16 cellular contexts compared by ENCODE assay signal in genomic region chr1:168421399-168422004, GRCh38.
DNase-seq lines count a peak whose midpoint lies in the region; ATAC-seq, FAIRE-seq and TF ChIP-seq lines count a peak whose summit lies in the region.
"Had no signal": no experiment of that assay in that cellular context is flagged by ENCODE, and none has a peak within 500 bp of the region (broad histone marks: within the 10 kb centered on the region; RNA-seq: fewer than 3 reads in every experiment).

No MANE protein-coding gene starts in this region.

- SMC1A ChIA-PET in GM12878 (lab: Charles Lee; ENCODE audit: uncharacterized antibody, unreplicated experiment), result interaction anchor here (0.5 to 3.9 kb wide), 10 partner anchors 9 to 216 kb away, joined by 3 to 21 read pairs (median 4); no protein-coding TSS in a partner anchor

- H3K36me3 ChIP-seq in GM12878 (ENCODE audit: control insufficient read depth in 2 of 2, insufficient read depth in 2 of 2, low read length in 1 of 2), result no peaks in the 10 kb centered on the region
- H3K36me3 ChIP-seq: thoracic aorta had no signal

- no peaks in the 10 kb centered on the region for H3K36me3 Mint-ChIP-seq in activated T-cell treated with anti-CD3 and anti-CD28 coated beads, Interleukin-2, amount 50 U/mL, for 24 hours (ENCODE audit: low read depth)
- H3K36me3 Mint-ChIP-seq in T-cell, result no peaks in the 10 kb centered on the region
- H3K36me3 Mint-ChIP-seq in stimulated activated effector memory CD8-positive, alpha-beta T cell treated with anti-CD3 and anti-CD28 coated beads, Interleukin-12 subunit alpha, Interleukin-12 subunit beta, amount 100 ng/mL, for 72 hours, result no peaks in the 10 kb centered on the region

- peak; percentile 91 to 99 (median 96) for ATAC-seq in T-cell (replicated peaks in 1 of 4)
- peak; percentile 74 for ATAC-seq in GM12878
- ATAC-seq in stimulated activated effector memory CD8-positive, alpha-beta T cell treated with anti-CD3 and anti-CD28 coated beads, Interleukin-12 subunit alpha, Interleukin-12 subunit beta, amount 100 ng/mL, for 72 hours, result peak; percentile 99
- ATAC-seq in HG02870 (IDR thresholded peaks at IDR 0.05; ENCODE audit: unreplicated experiment), result no peak
- ATAC-seq in HG03439 (IDR thresholded peaks at IDR 0.05; ENCODE audit: unreplicated experiment), result no peak
- no peak for ATAC-seq in GM18505 (IDR thresholded peaks at IDR 0.05; ENCODE audit: unreplicated experiment)
- ATAC-seq: SK-N-SH treated with all-trans-retinoic acid at 6 μM for 48 hours had no signal

- no peak overlapping the region for H3K4me2 ChIP-seq in GM12878 (ENCODE audit: control insufficient read depth, insufficient read depth)
- H3K4me2 ChIP-seq: KMS-11 had no signal

- H3K27me3 ChIP-seq in GM12878 (replicated peaks in 1 of 2; ENCODE audit: control insufficient read depth in 2 of 2, insufficient read depth in 2 of 2, low read length in 1 of 2), result no peaks in the 10 kb centered on the region; a peak in 2 of 4 replicates

- H3K9me3 Mint-ChIP-seq in activated T-cell treated with anti-CD3 and anti-CD28 coated beads, Interleukin-2, amount 50 U/mL, for 24 hours, result no peaks in the 10 kb centered on the region
- no peaks in the 10 kb centered on the region for H3K9me3 Mint-ChIP-seq in T-cell
- no peaks in the 10 kb centered on the region for H3K9me3 Mint-ChIP-seq in stimulated activated effector memory CD8-positive, alpha-beta T cell treated with anti-CD3 and anti-CD28 coated beads, Interleukin-12 subunit alpha, Interleukin-12 subunit beta, amount 100 ng/mL, for 72 hours
- H3K9me3 Mint-ChIP-seq: nephron progenitor cell had no signal

- no peaks in the 10 kb centered on the region for H3K27me3 Mint-ChIP-seq in activated T-cell treated with anti-CD3 and anti-CD28 coated beads, Interleukin-2, amount 50 U/mL, for 24 hours
- H3K27me3 Mint-ChIP-seq in T-cell, result no peaks in the 10 kb centered on the region

- no peaks in the 10 kb centered on the region for H3K9me3 ChIP-seq in GM12878 (replicated peaks; ENCODE audit: control insufficient read depth, insufficient read depth, low read length)
- H3K9me3 ChIP-seq: thoracic aorta had no signal

- WGBS in GM12878 (ENCODE audit: insufficient coverage, insufficient replicate concordance, low lambda C conversion rate, missing lambda C conversion rate), result 19% methylated on average over 3 of the region's 3 CpGs

- no peaks in the 10 kb centered on the region for H3K4me1 ChIP-seq in GM12878 (ENCODE audit: control insufficient read depth, insufficient read depth, low read length)

- no peak for TF ChIP-seq CTCF in GM12878 (IDR thresholded peaks at IDR 0.05 in 2 of 3, conservative IDR thresholded peaks at IDR 0.05 in 1 of 3; ENCODE audit: control insufficient read depth in 2 of 3, extremely low read depth in 1 of 3, insufficient read depth in 1 of 3, low read depth in 3 of 3, low read length in 3 of 3)

- H4K20me1 ChIP-seq in GM12878 (ENCODE audit: control insufficient read depth, insufficient read depth), result no peaks in the 10 kb centered on the region

- H3K79me2 ChIP-seq in GM12878 (ENCODE audit: control insufficient read depth, insufficient read depth, low read length), result no peaks in the 10 kb centered on the region

- no peak for FAIRE-seq in GM12878 (lab: Jason Lieb, UNC)
- FAIRE-seq: G401.6, GM18507, GM19239 had no signal

- DNase-seq in activated T-cell treated with anti-CD3 and anti-CD28 coated beads, Interleukin-2, amount 50 U/mL, for 24 hours, result no peak
- DNase-seq in activated T-cell treated with anti-CD3 and anti-CD28 coated beads for 4 hours (no peak), T-cell (peak in 9 of 34 experiments; percentile 4 to 31 (median 11)), GM12878 (ENCODE audit: low read depth, low spot score) (no peak)
- peak in 1 of 2 donors; percentile 54 for DNase-seq in stimulated activated effector memory CD8-positive, alpha-beta T cell treated with anti-CD3 and anti-CD28 coated beads, Interleukin-12 subunit alpha, Interleukin-12 subunit beta, amount 100 ng/mL, for 72 hours (ENCODE audit: low spot score in 2 of 2)
- DNase-seq: NCI-H1436 treated with DMSO at 0.1 percent for 48 hours, nephron progenitor cell had no signal

- TF ChIP-seq RAD21 in GM12878 (IDR thresholded peaks at IDR 0.05; ENCODE audit: insufficient read depth, low read depth, low read length), result no peak

- BruUV-seq in GM12878 (replicated peaks; lab: Mats Ljungman, UMichigan), result no TSS peak

- peaks cover 40% of the 10 kb centered on the region for H3K4me1 Mint-ChIP-seq in activated T-cell treated with anti-CD3 and anti-CD28 coated beads, Interleukin-2, amount 50 U/mL, for 24 hours (ENCODE audit: low read depth)
- peaks cover 7 to 40% (median 39%) of the 10 kb centered on the region in 3 donors for H3K4me1 Mint-ChIP-seq in T-cell
- peaks cover 30% of the 10 kb centered on the region for H3K4me1 Mint-ChIP-seq in stimulated activated effector memory CD8-positive, alpha-beta T cell treated with anti-CD3 and anti-CD28 coated beads, Interleukin-12 subunit alpha, Interleukin-12 subunit beta, amount 100 ng/mL, for 72 hours
- H3K4me1 Mint-ChIP-seq: nephron progenitor cell had no signal

- intact Hi-C loops in GM12878 (cut with micrococcal nuclease; ENCODE audit: unreplicated experiment), result no loop called here

- in situ Hi-C loops in GM12878 (cut with MboI), result no loop called here

- no peak overlapping the region for H2AFZ ChIP-seq in GM12878 (ENCODE audit: control insufficient read depth, low read depth, low read length)

- H3K9ac ChIP-seq in GM12878 (ENCODE audit: control insufficient read depth, insufficient read depth, low read length), result no peak overlapping the region
- H3K9ac ChIP-seq: KMS-11 had no signal

- H3K4me3 Mint-ChIP-seq in activated T-cell treated with anti-CD3 and anti-CD28 coated beads, Interleukin-2, amount 50 U/mL, for 24 hours, result no peak overlapping the region
- peak overlapping the region; percentile 0 to 40 (median 18) for H3K4me3 Mint-ChIP-seq in T-cell
- H3K4me3 Mint-ChIP-seq in stimulated activated effector memory CD8-positive, alpha-beta T cell treated with anti-CD3 and anti-CD28 coated beads, Interleukin-12 subunit alpha, Interleukin-12 subunit beta, amount 100 ng/mL, for 72 hours, result peak overlapping the region; percentile 20
- H3K4me3 Mint-ChIP-seq: nephron progenitor cell had no signal

- TF ChIP-seq POLR2A in GM12878 (IDR thresholded peaks at IDR 0.05; ENCODE audit: low read depth, low read length), result no peak
- TF ChIP-seq POLR2A in GM18505 (IDR thresholded peaks at IDR 0.05; ENCODE audit: borderline replicate concordance, extremely low read depth, insufficient read depth, insufficient read length), result no peak

- H3K27ac ChIP-seq in GM12878 (ENCODE audit: control insufficient read depth, insufficient read depth), result no peak overlapping the region
- H3K27ac ChIP-seq: KMS-11, thoracic aorta had no signal

- TF ChIP-seq EP300 in GM12878 (IDR thresholded peaks at IDR 0.05; ENCODE audit: borderline replicate concordance in 1 of 2, control insufficient read depth in 1 of 2, low read depth in 2 of 2, low read length in 2 of 2), result no peak

- H3K27ac Mint-ChIP-seq in activated T-cell treated with anti-CD3 and anti-CD28 coated beads, Interleukin-2, amount 50 U/mL, for 24 hours, result peak overlapping the region; percentile 80
- peak overlapping the region; percentile 88 to 90 for H3K27ac Mint-ChIP-seq in T-cell
- H3K27ac Mint-ChIP-seq in stimulated activated effector memory CD8-positive, alpha-beta T cell treated with anti-CD3 and anti-CD28 coated beads, Interleukin-12 subunit alpha, Interleukin-12 subunit beta, amount 100 ng/mL, for 72 hours, result peak overlapping the region; percentile 46
- H3K27ac Mint-ChIP-seq: nephron progenitor cell had no signal

- H3K4me3 ChIP-seq in GM12878, result no peak overlapping the region
- H3K4me3 ChIP-seq: thoracic aorta had no signal

- RAD21 ChIA-PET in GM12878 (lab: Charles Lee; ENCODE audit: unreplicated experiment), result interaction anchor here (1.2 to 3.4 kb wide), 5 partner anchors 12 to 79 kb away, joined by 3 to 23 read pairs (median 4); no protein-coding TSS in a partner anchor

- POLR2A ChIA-PET in T-cell (lab: Charles Lee), result interaction anchor here in 1 of 2 donors (0.6 kb wide), 1 partner anchor 22 kb away, joined by 14 read pairs; no protein-coding TSS in a partner anchor
- POLR2A ChIA-PET in GM12878 (lab: Charles Lee), result interaction anchor here (1.6 to 1.7 kb wide), 2 partner anchors 12 to 14 kb away, joined by 5 to 7 read pairs; no protein-coding TSS in a partner anchor

- CTCF ChIA-PET in T-cell (lab: Charles Lee), result interaction anchor here in 1 of 2 donors (0.9 to 1.5 kb wide), 3 partner anchors 18 to 927 kb away, joined by 3 to 4 read pairs (median 3); no protein-coding TSS in a partner anchor
- CTCF ChIA-PET in GM12878 (lab: Yijun Ruan, JAX), result interaction anchor here (0.8 to 3.6 kb wide), 5 partner anchors 14 to 318 kb away, joined by 3 to 28 read pairs (median 4); no protein-coding TSS in a partner anchor

TF ChIP-seq in GM12878, 131 proteins besides CTCF, POLR2A, EP300 and RAD21 (continues in another document):
- TF ChIP-seq IKZF2 (IDR thresholded peaks at IDR 0.05) (peak; percentile 53 to 68), PKNOX1 (IDR thresholded peaks at IDR 0.05) (peak; percentile 82), DPF2 (IDR thresholded peaks at IDR 0.05) (0 out of 2 replicates have a peak, but pooled peaks have one; percentile 47), ATF3 (IDR thresholded peaks at IDR 0.05; ENCODE audit: borderline replicate concordance, extremely low read depth, low read depth, low read length) (no peak), RBBP5 (conservative IDR thresholded peaks at IDR 0.05) (no peak)

Comparison
In these comparisons a context has a peak if more than half of its experiments do, and no peak if none do; other contexts are left out.
1. ATAC-seq: peak in T-cell (4 of 4), GM12878 (single experiment) and stimulated activated effector memory CD8-positive, alpha-beta T cell treated with anti-CD3 and anti-CD28 coated beads, Interleukin-12 subunit alpha, Interleukin-12 subunit beta, amount 100 ng/mL, for 72 hours (single experiment); none in HG02870 (single experiment), HG03439 (single experiment) and GM18505 (single experiment).
2. Peak in every context shown above with its lines, with median percentiles within 50 percentile points of each other: H3K27ac Mint-ChIP-seq.